28 cellular contexts compared by ENCODE assay signal in the genomic region with DNA sequence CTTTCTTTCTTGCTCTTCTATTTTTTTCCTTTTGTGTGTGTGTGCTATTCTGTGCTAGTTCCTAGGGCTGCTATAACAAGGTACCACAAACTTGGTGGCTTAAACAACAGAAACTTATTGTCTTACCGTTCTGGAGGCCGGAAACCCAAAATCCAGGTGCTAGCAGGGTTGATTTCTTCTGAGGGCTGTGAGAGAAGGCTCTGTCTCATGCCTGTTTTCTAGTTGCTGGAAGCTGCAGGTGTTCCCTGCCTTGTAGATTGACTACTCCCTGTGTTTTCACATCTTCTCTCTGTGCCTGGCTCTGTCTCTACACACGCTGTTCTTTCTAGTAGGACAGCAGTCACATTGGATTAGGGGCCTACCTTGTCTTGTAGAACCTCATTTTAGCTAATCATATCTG.
"Had no signal": no experiment of that assay in that cellular context is flagged by ENCODE, and none has a peak within 500 bp of the region (broad histone marks: within the 10 kb centered on the region; RNA-seq: fewer than 3 reads in every experiment).

No MANE protein-coding gene starts in this region.

- H2AFZ ChIP-seq: neural progenitor cell, parathyroid adenoma had no signal

- H3K27ac Mint-ChIP-seq: natural killer cell; nephron; neural progenitor cell; progenitor cell of endocrine pancreas; stimulated activated effector memory CD8-positive, alpha-beta T cell treated with anti-CD3 and anti-CD28 coated beads, Interleukin-12 subunit alpha, Interleukin-12 subunit beta, amount 100 ng/mL, for 72 hours; stimulated activated naive B cell treated with anti-CD40 and anti-IgM and Interleukin-4, amounts not matched to agents 10 μg/mL and 1 μg/mL and 100 μg/mL, for 72 hours; stimulated activated naive CD8-positive, alpha-beta T cell treated with anti-CD3 and anti-CD28 coated beads, Interleukin-15, Interleukin-2, amounts not matched to agents 100 ng/mL and 50 ng/mL, for 24 hours had no signal

- H3K4me1 ChIP-seq: neural progenitor cell, parathyroid adenoma, psoas muscle, right lobe of liver, sigmoid colon, stomach, thyroid gland, tibial nerve, upper lobe of left lung, vagina had no signal

- H3K27me3 Mint-ChIP-seq: stimulated activated naive B cell treated with anti-CD40 and anti-IgM and Interleukin-4, amounts not matched to agents 10 μg/mL and 1 μg/mL and 100 μg/mL, for 72 hours had no signal

- H3K9me3 ChIP-seq: ovary, thyroid gland had no signal

- H3K27me3 ChIP-seq: neural progenitor cell, ovary, right lobe of liver, sigmoid colon, stomach, thyroid gland, tibial nerve, upper lobe of left lung, vagina had no signal

- H3K9ac ChIP-seq: neural progenitor cell, parathyroid adenoma had no signal

- H3K36me3 Mint-ChIP-seq: natural killer cell; neural progenitor cell; stimulated activated effector memory CD8-positive, alpha-beta T cell treated with anti-CD3 and anti-CD28 coated beads, Interleukin-12 subunit alpha, Interleukin-12 subunit beta, amount 100 ng/mL, for 72 hours had no signal

- H3K36me3 ChIP-seq: ovary, right lobe of liver, sigmoid colon, stomach, thoracic aorta, thyroid gland, tibial nerve, upper lobe of left lung, vagina had no signal

- ATAC-seq: natural killer cell; psoas muscle; right cardiac atrium; right lobe of liver; stimulated activated effector memory CD8-positive, alpha-beta T cell treated with anti-CD3 and anti-CD28 coated beads, Interleukin-12 subunit alpha, Interleukin-12 subunit beta, amount 100 ng/mL, for 72 hours; stimulated activated naive B cell treated with anti-CD40 and anti-IgM and Interleukin-4, amounts not matched to agents 10 μg/mL and 1 μg/mL and 100 μg/mL, for 72 hours had no signal

- H3K4me3 ChIP-seq: neural progenitor cell, ovary, psoas muscle, right lobe of liver, sigmoid colon, stomach, thoracic aorta, thyroid gland, tibial nerve, upper lobe of left lung, vagina had no signal

- DNase-seq: natural killer cell; occipital lobe; ovary; posterior cingulate gyrus; psoas muscle; right cardiac atrium; right lobe of liver; sigmoid colon; small intestine; stimulated activated CD4-positive, alpha-beta T cell treated with anti-CD3 and anti-CD28 coated beads, Interleukin-15, amount 100 ng/mL, for 24 hours; stimulated activated CD4-positive, alpha-beta T cell treated with anti-CD3 and anti-CD28 coated beads, Interleukin-2, amount 100 ng/mL, for 24 hours; stimulated activated CD4-positive, alpha-beta T cell treated with anti-CD3 and anti-CD28 coated beads, Interleukin-2, amount 100 ng/mL, for 48 hours; stimulated activated CD4-positive, alpha-beta T cell treated with anti-CD3 and anti-CD28 coated beads, Interleukin-4, amount 100 ng/mL, for 24 hours; stimulated activated naive B cell treated with anti-CD40 and anti-IgM and Interleukin-4, amounts not matched to agents 10 μg/mL and 1 μg/mL and 100 μg/mL, for 72 hours; stimulated activated naive CD4-positive, alpha-beta T cell treated with Interleukin-2 at 50 U/mL for 16 hours; stomach; thyroid gland; trophoblast cell; upper lobe of left lung had no signal

- H3K4me3 Mint-ChIP-seq: natural killer cell; nephron; neural progenitor cell; stimulated activated effector memory CD8-positive, alpha-beta T cell treated with anti-CD3 and anti-CD28 coated beads, Interleukin-12 subunit alpha, Interleukin-12 subunit beta, amount 100 ng/mL, for 72 hours; stimulated activated naive B cell treated with anti-CD40 and anti-IgM and Interleukin-4, amounts not matched to agents 10 μg/mL and 1 μg/mL and 100 μg/mL, for 72 hours; stimulated activated naive CD8-positive, alpha-beta T cell treated with anti-CD3 and anti-CD28 coated beads, Interleukin-15, Interleukin-2, amounts not matched to agents 100 ng/mL and 50 ng/mL, for 24 hours had no signal

- H3K79me2 ChIP-seq: parathyroid adenoma had no signal

- H3K4me1 Mint-ChIP-seq: natural killer cell; nephron; neural progenitor cell; stimulated activated effector memory CD8-positive, alpha-beta T cell treated with anti-CD3 and anti-CD28 coated beads, Interleukin-12 subunit alpha, Interleukin-12 subunit beta, amount 100 ng/mL, for 72 hours; stimulated activated naive B cell treated with anti-CD40 and anti-IgM and Interleukin-4, amounts not matched to agents 10 μg/mL and 1 μg/mL and 100 μg/mL, for 72 hours had no signal

- H3K4me2 ChIP-seq: neural progenitor cell had no signal

- H3K27ac ChIP-seq: neural progenitor cell, ovary, parathyroid adenoma, psoas muscle, right lobe of liver, sigmoid colon, stomach, thoracic aorta, thyroid gland, tibial nerve, upper lobe of left lung, vagina had no signal
